10 cellular contexts compared by ENCODE assay signal in the genomic region with DNA sequence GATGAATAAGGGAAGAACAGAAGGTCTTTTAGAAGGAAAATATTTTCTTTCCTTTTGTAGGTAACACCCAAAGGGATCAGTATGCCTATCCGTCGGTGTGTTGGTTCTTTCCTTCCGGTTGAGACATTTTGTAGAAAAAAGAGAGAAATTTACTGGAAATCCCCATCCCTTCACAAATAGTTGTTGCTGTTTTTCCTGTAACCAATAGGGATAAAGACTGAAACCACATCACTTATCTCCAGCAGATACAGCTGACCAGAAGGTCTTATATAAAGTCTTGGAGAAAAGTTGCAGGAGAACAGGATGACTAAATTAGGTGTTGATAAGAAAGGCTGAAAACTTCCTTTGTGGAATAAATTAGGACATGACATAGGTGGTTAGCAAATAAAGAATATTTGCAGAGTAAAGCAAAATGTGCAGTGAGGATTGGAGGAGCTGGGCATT. TPM values are rescaled to one million over a fixed set of nuclear protein-coding genes. Genes with fewer than 3 reads are reported as not detected.
A peak's percentile ranks its signal among the peaks of the same experiment; 100 is the strongest.
DNase-seq lines count a peak whose midpoint lies in the region; ATAC-seq and FAIRE-seq lines count a peak whose summit lies in the region.
"Had no signal": no experiment of that assay in that cellular context is flagged by ENCODE, and none has a peak within 500 bp of the region (broad histone marks: within the 10 kb centered on the region; RNA-seq: fewer than 3 reads in every experiment).

No MANE protein-coding gene starts in this region.

- FAIRE-seq in TTC549 (lab: Jason Lieb, UNC), result peak; percentile 63

- H3K27me3 Mint-ChIP-seq in activated T-cell treated with anti-CD3 and anti-CD28 coated beads, Interleukin-2, amount 50 U/mL, for 72 hours (ENCODE audit: low read depth), result no peaks in the 10 kb centered on the region

- no peak for ATAC-seq in activated T-cell treated with anti-CD3 and anti-CD28 coated beads, Interleukin-2, amount 50 U/mL, for 72 hours (replicated peaks in 1 of 2)
- ATAC-seq in GM18519 (IDR thresholded peaks at IDR 0.05; ENCODE audit: low FRiP score, unreplicated experiment) (no peak), GM21447 (IDR thresholded peaks at IDR 0.05; ENCODE audit: unreplicated experiment) (no peak)

- peaks cover 2 to 3% of the 10 kb centered on the region in 2 donors for H3K36me3 Mint-ChIP-seq in activated T-cell treated with anti-CD3 and anti-CD28 coated beads, Interleukin-2, amount 50 U/mL, for 72 hours (ENCODE audit: insufficient read depth in 2 of 2)
- H3K36me3 Mint-ChIP-seq: neural progenitor cell had no signal

- H3K27ac Mint-ChIP-seq in activated T-cell treated with anti-CD3 and anti-CD28 coated beads, Interleukin-2, amount 50 U/mL, for 72 hours, result peak overlapping the region; percentile 44
- H3K27ac Mint-ChIP-seq: activated naive CD4-positive, alpha-beta T cell treated with anti-CD3 and anti-CD28 coated beads for 36 hours; neural progenitor cell had no signal

- H3K9me3 Mint-ChIP-seq in activated T-cell treated with anti-CD3 and anti-CD28 coated beads, Interleukin-2, amount 50 U/mL, for 72 hours, result peaks cover 0 to 4% of the 10 kb centered on the region in 2 donors
- H3K9me3 Mint-ChIP-seq: activated naive CD4-positive, alpha-beta T cell treated with anti-CD3 and anti-CD28 coated beads for 36 hours had no signal

- H3K4me1 Mint-ChIP-seq in activated T-cell treated with anti-CD3 and anti-CD28 coated beads, Interleukin-2, amount 50 U/mL, for 72 hours (ENCODE audit: low read depth), result peaks cover 11% of the 10 kb centered on the region
- H3K4me1 Mint-ChIP-seq: neural progenitor cell had no signal

- H3K4me3 Mint-ChIP-seq in activated T-cell treated with anti-CD3 and anti-CD28 coated beads, Interleukin-2, amount 50 U/mL, for 72 hours, result peak overlapping the region; percentile 18 to 48
- H3K4me3 Mint-ChIP-seq: activated naive CD4-positive, alpha-beta T cell treated with anti-CD3 and anti-CD28 coated beads for 36 hours; neural progenitor cell had no signal

- DNase-seq in activated T-cell treated with anti-CD3 and anti-CD28 coated beads, Interleukin-2, amount 50 U/mL, for 72 hours, result no peak
- DNase-seq in activated T-cell treated with anti-CD3 and anti-CD28 coated beads for 4 hours (no peak), kidney tubule cell (ENCODE audit: low spot score) (peak; percentile 49), superior temporal gyrus (ENCODE audit: extremely low spot score) (peak; percentile 23), NCI-H510A treated with DMSO at 0.1 percent for 48 hours (lab: John Stamatoyannopoulos, UW) (no peak)
- DNase-seq: activated naive CD4-positive, alpha-beta T cell treated with anti-CD3 and anti-CD28 coated beads for 36 hours had no signal

RNA-seq across cellular contexts. Expression of a gene that starts 14.8 kb away (rescaled TPM):
- total RNA-seq in activated T-cell treated with anti-CD3 and anti-CD28 coated beads, Interleukin-2, amount 50 U/mL, for 72 hours, result 10 to 100 TPM in 1 of 2 donors, 1 to 10 TPM in 1; 7.4 to 15.1 TPM

RNA-seq across cellular contexts. Expression of a gene that starts 32.8 kb away (rescaled TPM):
- total RNA-seq in activated T-cell treated with anti-CD3 and anti-CD28 coated beads, Interleukin-2, amount 50 U/mL, for 72 hours, result 1 to 10 TPM; 2.2 to 3.7 TPM

Comparison
In these comparisons a context has a peak if more than half of its experiments do, and no peak if none do; other contexts are left out.
1. DNase-seq: peak in kidney tubule cell (single experiment) and superior temporal gyrus (single experiment); none in activated T-cell treated with anti-CD3 and anti-CD28 coated beads, Interleukin-2, amount 50 U/mL, for 72 hours (0 of 2), activated T-cell treated with anti-CD3 and anti-CD28 coated beads for 4 hours (single experiment) and NCI-H510A treated with DMSO at 0.1 percent for 48 hours (single experiment).